In genomic region chr2:233385489-233386044, GRCh38 we compare ENCODE assay signal across 8 cellular contexts. TPM values are rescaled to one million over a fixed set of nuclear protein-coding genes. Genes with fewer than 3 reads are reported as not detected.
DNase-seq lines count a peak whose midpoint lies in the region; ATAC-seq, FAIRE-seq and TF ChIP-seq lines count a peak whose summit lies in the region.

No MANE protein-coding gene starts in this region.

- ATAC-seq in GM21515 (IDR thresholded peaks at IDR 0.05; ENCODE audit: unreplicated experiment), result peak; percentile 72

- H3K9me2 ChIP-seq in MM.1S (replicated peaks; ENCODE audit: insufficient read depth, low read length), result no peaks in the 10 kb centered on the region

- no peaks in the 10 kb centered on the region for H3K9me3 ChIP-seq in MM.1S (replicated peaks; ENCODE audit: insufficient read depth, low read length)
- H3K9me3 ChIP-seq in uterus, result no peaks in the 10 kb centered on the region

- H3K4me1 Mint-ChIP-seq in dendritic cell treated with granulocyte-macrophage colony-stimulating factor and Interleukin-4, amounts not matched to agents 40 ng/mL and 50 ng/mL, for 4 days (ENCODE audit: low read depth), result peaks cover 49% of the 10 kb centered on the region

- peak; percentile 53 for DNase-seq in GM12892 (ENCODE audit: insufficient read length)
- peak; percentile 49 for DNase-seq in MM.1S
- DNase-seq in uterus, result no peak
- no peak for DNase-seq in AML-193 (lab: John Stamatoyannopoulos, UW)
- no peak for DNase-seq in NCI-H146 (lab: John Stamatoyannopoulos, UW)
- DNase-seq in SIG-M5 treated with dmso at 0.1 percent for 504 hours (lab: John Stamatoyannopoulos, UW; ENCODE audit: unreplicated experiment), result no peak

- peak overlapping the region; percentile 43 for H3K27ac Mint-ChIP-seq in dendritic cell treated with granulocyte-macrophage colony-stimulating factor and Interleukin-4, amounts not matched to agents 40 ng/mL and 50 ng/mL, for 4 days

- H4K20me1 ChIP-seq in MM.1S (ENCODE audit: insufficient read depth, low read length), result no peaks in the 10 kb centered on the region

- H3K36me3 ChIP-seq in MM.1S (replicated peaks; ENCODE audit: insufficient read depth, low read length) (no peaks in the 10 kb centered on the region), uterus (no peaks in the 10 kb centered on the region)

- peak; percentile 53; the same call in 1 of the 2 replicates for TF ChIP-seq POLR2A in GM12892 (IDR thresholded peaks at IDR 0.05; ENCODE audit: low read depth, low read length)
- TF ChIP-seq POLR2A in uterus (IDR thresholded peaks at IDR 0.05), result no peak

- peak overlapping the region; percentile 88 for H3K27ac ChIP-seq in MM.1S (ENCODE audit: low read length)
- peak overlapping the region; percentile 85 to 89 for H3K27ac ChIP-seq in uterus

- H3K4me1 ChIP-seq in MM.1S (ENCODE audit: low read length), result peaks cover 31% of the 10 kb centered on the region
- peaks cover 0 to 15% of the 10 kb centered on the region in 2 donors for H3K4me1 ChIP-seq in uterus

- H3K79me2 ChIP-seq in MM.1S (ENCODE audit: low read length), result peaks cover 71% of the 10 kb centered on the region

- no peak overlapping the region for H3K4me3 Mint-ChIP-seq in dendritic cell treated with granulocyte-macrophage colony-stimulating factor and Interleukin-4, amounts not matched to agents 40 ng/mL and 50 ng/mL, for 4 days

- H3K4me2 ChIP-seq in MM.1S (ENCODE audit: low read depth, low read length), result peak overlapping the region; percentile 57

- TF ChIP-seq CTCF in MM.1S (IDR thresholded peaks at IDR 0.05; ENCODE audit: low read length) (no peak), uterus (IDR thresholded peaks at IDR 0.05) (no peak)

- no peak overlapping the region for H2AFZ ChIP-seq in MM.1S (ENCODE audit: low read length)

- H3K4me3 ChIP-seq in MM.1S (ENCODE audit: low read length) (peak overlapping the region; percentile 16; the same call in 1 of the 2 replicates), uterus (no peak overlapping the region)

- no peaks in the 10 kb centered on the region for H3K27me3 ChIP-seq in MM.1S (replicated peaks; ENCODE audit: insufficient read depth, low read length)
- no peaks in the 10 kb centered on the region for H3K27me3 ChIP-seq in uterus

- H3K9ac ChIP-seq in MM.1S (ENCODE audit: low read length), result peak overlapping the region; percentile 33; the same call in 1 of the 2 replicates

- H3K27me3 Mint-ChIP-seq in dendritic cell treated with granulocyte-macrophage colony-stimulating factor and Interleukin-4, amounts not matched to agents 40 ng/mL and 50 ng/mL, for 4 days, result no peaks in the 10 kb centered on the region

- H3K9me3 Mint-ChIP-seq in dendritic cell treated with granulocyte-macrophage colony-stimulating factor and Interleukin-4, amounts not matched to agents 40 ng/mL and 50 ng/mL, for 4 days, result no peaks in the 10 kb centered on the region

- intact Hi-C loops in dendritic cell treated with granulocyte-macrophage colony-stimulating factor and Interleukin-4, amounts not matched to agents 40 ng/mL and 50 ng/mL, for 4 days (cut with micrococcal nuclease), result loop anchor here (10.0 kb wide), 1 partner anchor 101 kb away; no protein-coding TSS in a partner anchor
- intact Hi-C loops in uterus (cut with DNase I; ENCODE audit: low total_unique reads), result no loop called here

- peaks cover 15% of the 10 kb centered on the region; the same call in 1 of the 2 replicates for H3F3A ChIP-seq in MM.1S (ENCODE audit: insufficient read depth, low read length)

- FAIRE-seq in GM12892 (lab: Jason Lieb, UNC), result peak; percentile 95

- peaks cover 33% of the 10 kb centered on the region for H3K36me3 Mint-ChIP-seq in dendritic cell treated with granulocyte-macrophage colony-stimulating factor and Interleukin-4, amounts not matched to agents 40 ng/mL and 50 ng/mL, for 4 days (ENCODE audit: low read depth)

RNA-seq across cellular contexts. Expression of gene DGKD, which starts 31.3 kb away (rescaled TPM):
- polyA plus RNA-seq in GM12892 (2012; ENCODE audit: missing spikeins), result 63.1 TPM
- total RNA-seq in uterus, result 10 to 100 TPM in 3 of 4 donors, 1 to 10 TPM in 1; 5.0 to 46.1 (median 28.0) TPM

Comparison
In these comparisons a context has a peak if more than half of its experiments do, and no peak if none do; other contexts are left out.
1. DNase-seq: peak in GM12892 (single experiment) and MM.1S (single experiment); none in uterus (0 of 2), AML-193 (0 of 2), NCI-H146 (single experiment) and SIG-M5 treated with dmso at 0.1 percent for 504 hours (single experiment).